ENCODE assay signal across 27 cellular contexts in genomic region chr4:128668566-128668965, GRCh38.
"Had no signal": no experiment of that assay in that cellular context is flagged by ENCODE, and none has a peak within 500 bp of the region (broad histone marks: within the 10 kb centered on the region; RNA-seq: fewer than 3 reads in every experiment).

No MANE protein-coding gene starts in this region.

- H3K36me3 ChIP-seq: colonic mucosa, gastroesophageal sphincter, lower lobe of right lung, neural progenitor cell, prostate gland, sigmoid colon, thoracic aorta, tibial nerve, upper lobe of left lung had no signal

- DNase-seq: colonic mucosa; effector CD8-positive, alpha-beta T cell; endodermal cell; foreskin fibroblast; glutamatergic neuron; immature natural killer cell; left ventricle myocardium superior; lower lobe of right lung; mucosa of descending colon; naive B cell; right cardiac atrium; sigmoid colon; stimulated activated CD4-positive, alpha-beta T cell treated with anti-CD3 and anti-CD28 coated beads, Interleukin-2, amount 100 ng/mL, for 24 hours; stimulated activated CD4-positive, alpha-beta T cell treated with anti-CD3 and anti-CD28 coated beads, Interleukin-4, amount 100 ng/mL, for 24 hours; stimulated activated naive CD8-positive, alpha-beta T cell treated with anti-CD3 and anti-CD28 coated beads, Interleukin-15, Interleukin-2, amounts not matched to agents 100 U/mL and 50 U/mL, for 24 hours; substantia nigra; upper lobe of left lung had no signal

- H3K9me3 ChIP-seq: colonic mucosa, gastroesophageal sphincter, lower lobe of right lung, mucosa of descending colon, prostate gland, sigmoid colon, thoracic aorta, tibial nerve, upper lobe of left lung had no signal

- H3K27ac ChIP-seq: colonic mucosa, epithelial cell of prostate, gastroesophageal sphincter, lower lobe of right lung, neural progenitor cell, parathyroid adenoma, prostate gland, sigmoid colon, thoracic aorta, tibial nerve, upper lobe of left lung had no signal

- ATAC-seq: esophagus mucosa; gastroesophageal sphincter; left ventricle myocardium superior; lower lobe of right lung; mucosa of descending colon; natural killer cell treated with Interleukin-12 subunit alpha and Interleukin-12 subunit beta and Interleukin-15 and Interleukin-18, amount 100 ng/mL, for 72 hours; right cardiac atrium; stimulated activated effector memory CD8-positive, alpha-beta T cell treated with anti-CD3 and anti-CD28 coated beads, Interleukin-12 subunit alpha, Interleukin-12 subunit beta, amount 100 ng/mL, for 72 hours; stimulated activated naive CD8-positive, alpha-beta T cell treated with anti-CD3 and anti-CD28 coated beads, Interleukin-15, Interleukin-2, amounts not matched to agents 100 U/mL and 50 U/mL, for 24 hours had no signal

- H3K4me1 ChIP-seq: colonic mucosa, gastroesophageal sphincter, lower lobe of right lung, parathyroid adenoma, tibial nerve, upper lobe of left lung had no signal

- H2AFZ ChIP-seq: neural progenitor cell, parathyroid adenoma had no signal

- H3K27me3 ChIP-seq: colonic mucosa, gastroesophageal sphincter, neural progenitor cell, sigmoid colon, tibial nerve, upper lobe of left lung had no signal

- H3K9ac ChIP-seq: neural progenitor cell, parathyroid adenoma had no signal

- H3K4me2 ChIP-seq: neural progenitor cell had no signal

- H3K4me3 ChIP-seq: colonic mucosa, gastroesophageal sphincter, lower lobe of right lung, mucosa of descending colon, neural progenitor cell, prostate gland, sigmoid colon, thoracic aorta, tibial nerve, upper lobe of left lung had no signal

- H3K79me2 ChIP-seq: parathyroid adenoma had no signal
